ENCODE assay signal across 12 cellular contexts in the genomic region with DNA sequence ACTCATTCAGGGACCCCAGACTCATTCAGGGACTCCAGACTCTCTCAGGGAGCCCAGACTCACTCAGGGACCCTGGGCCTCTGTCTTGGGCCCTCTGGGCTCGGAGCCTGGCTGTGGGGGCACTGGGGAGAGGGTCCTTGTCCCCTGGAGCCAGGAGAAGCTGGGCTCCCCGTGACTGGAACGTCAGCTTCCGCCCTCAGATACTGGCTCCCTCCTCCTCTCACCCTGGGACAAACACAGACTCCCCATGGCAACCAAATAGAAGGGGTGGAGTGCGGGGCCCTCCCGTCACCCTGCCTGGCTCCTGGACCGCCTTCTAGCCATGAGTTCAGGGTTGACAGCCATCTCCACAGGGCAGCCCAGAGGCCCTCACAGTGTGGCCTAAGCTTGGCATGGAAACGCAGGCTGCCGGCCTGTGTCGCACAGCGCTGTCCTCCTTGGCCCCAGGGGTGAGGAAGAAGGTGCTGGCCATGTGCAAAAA. TPM values are rescaled to one million over a fixed set of nuclear protein-coding genes. Genes with fewer than 3 reads are reported as not detected.
DNase-seq lines count a peak whose midpoint lies in the region; ATAC-seq and TF ChIP-seq lines count a peak whose summit lies in the region.
"Had no signal": no experiment of that assay in that cellular context is flagged by ENCODE, and none has a peak within 500 bp of the region (broad histone marks: within the 10 kb centered on the region; RNA-seq: fewer than 3 reads in every experiment).

No MANE protein-coding gene starts in this region.

- POLR2A ChIA-PET in PC-3 (lab: Charles Lee; ENCODE audit: unreplicated experiment), result no interaction called here

- H3K4me3 ChIP-seq in colonic mucosa (no peak overlapping the region), right lobe of liver (no peak overlapping the region), stomach (no peak overlapping the region), PC-3 (ENCODE audit: low read length) (no peak overlapping the region)

- no TSS peak for BruUV-seq in PC-3 (replicated peaks; lab: Mats Ljungman, UMichigan)

- ATAC-seq in right lobe of liver (peak in 2 of 4 donors; percentile 12 to 32), GM18498 (IDR thresholded peaks at IDR 0.05; ENCODE audit: unreplicated experiment) (no peak), PC-3 (no peak)
- ATAC-seq: activated naive CD8-positive, alpha-beta T cell treated with anti-CD3 and anti-CD28 coated beads, Interleukin-2, amount 50 U/mL, for 24 hours had no signal

- no peak overlapping the region for H2AFZ ChIP-seq in PC-3 (ENCODE audit: low read length)

- H3K9me2 ChIP-seq in PC-3 (replicated peaks; ENCODE audit: low read length), result no peaks in the 10 kb centered on the region

- no peaks in the 10 kb centered on the region for H3K36me3 ChIP-seq in colonic mucosa
- H3K36me3 ChIP-seq in right lobe of liver, result no peaks in the 10 kb centered on the region
- peaks cover 0 to 5% (median 0%) of the 10 kb centered on the region in 4 donors for H3K36me3 ChIP-seq in stomach
- H3K36me3 ChIP-seq in PC-3 (ENCODE audit: low read depth, low read length), result no peaks in the 10 kb centered on the region

- peaks cover 21% of the 10 kb centered on the region for H3K4me1 ChIP-seq in colonic mucosa
- H3K4me1 ChIP-seq in right lobe of liver, result peaks cover 0 to 12% (median 6%) of the 10 kb centered on the region in 4 donors
- peaks cover 36 to 42% (median 39%) of the 10 kb centered on the region in 4 donors for H3K4me1 ChIP-seq in stomach
- H3K4me1 ChIP-seq in PC-3 (ENCODE audit: insufficient read depth, low read length), result peaks cover 11% of the 10 kb centered on the region

- DNase-seq in DMS153 (lab: John Stamatoyannopoulos, UW) (peak; percentile 12), DMS153 treated with DMSO at 0.1 percent for 48 hours (lab: John Stamatoyannopoulos, UW; ENCODE audit: unreplicated experiment) (no peak), colonic mucosa (peak; percentile 42), right lobe of liver (peak in 2 of 3 donors; percentile 39 to 59), stomach (peak; percentile 64), dedifferentiated amniotic fluid mesenchymal stem cell (ENCODE audit: extremely low spot score) (no peak), PC-3 (no peak)
- DNase-seq: activated CD4-positive, alpha-beta T cell treated with anti-CD3 and anti-CD28 coated beads, Interleukin-2, amount 50 U/mL, for 4 hours; NCI-H1105 treated with DMSO at 0.1 percent for 48 hours had no signal

- no peak for TF ChIP-seq POLR2A in right lobe of liver (IDR thresholded peaks at IDR 0.05)
- TF ChIP-seq POLR2A in stomach (IDR thresholded peaks at IDR 0.05), result no peak

- H3K27me3 ChIP-seq in colonic mucosa (no peaks in the 10 kb centered on the region), right lobe of liver (no peaks in the 10 kb centered on the region), stomach (no peaks in the 10 kb centered on the region), PC-3 (ENCODE audit: low read length) (no peaks in the 10 kb centered on the region)

- CTCF ChIA-PET in PC-3 (lab: Charles Lee), result no interaction called here

- H3K9ac ChIP-seq in colonic mucosa (ENCODE audit: low read depth in 2 of 2, low read length in 2 of 2) (peak overlapping the region in 1 of 2 donors; percentile 48), PC-3 (ENCODE audit: low read length) (no peak overlapping the region)

- H3F3A ChIP-seq in PC-3 (ENCODE audit: low read length, unreplicated experiment), result no peaks in the 10 kb centered on the region

- no peak for TF ChIP-seq EP300 in stomach (IDR thresholded peaks at IDR 0.05)

- H3K4me2 ChIP-seq in PC-3 (ENCODE audit: low read length), result no peak overlapping the region

- H3K9me3 ChIP-seq in colonic mucosa (no peaks in the 10 kb centered on the region), right lobe of liver (no peaks in the 10 kb centered on the region), stomach (no peaks in the 10 kb centered on the region), PC-3 (ENCODE audit: low read length) (no peaks in the 10 kb centered on the region)

- H3K27ac ChIP-seq in colonic mucosa (no peak overlapping the region), right lobe of liver (no peak overlapping the region), stomach (peak overlapping the region in 4 of 5 donors; percentile 12 to 69 (median 54)), PC-3 (ENCODE audit: low read length) (no peak overlapping the region)
- H3K27ac ChIP-seq: 22Rv1 had no signal

- 74% methylated on average over 9 of the region's 11 CpGs for WGBS in right lobe of liver (ENCODE audit: insufficient coverage, low coverage, low lambda C conversion rate, missing lambda C conversion rate)
- WGBS in stomach, 5 donors, result 20 to 41% (median 34%) methylated on average over 11 of the region's 11 CpGs

- TF ChIP-seq CTCF in colonic mucosa (IDR thresholded peaks at IDR 0.05), result no peak
- TF ChIP-seq CTCF in right lobe of liver (IDR thresholded peaks at IDR 0.05), result no peak
- no peak for TF ChIP-seq CTCF in stomach (IDR thresholded peaks at IDR 0.05)
- TF ChIP-seq CTCF in PC-3 (conservative IDR thresholded peaks at IDR 0.05; ENCODE audit: low read depth, low read length), result no peak

- no peaks in the 10 kb centered on the region for H4K20me1 ChIP-seq in PC-3 (ENCODE audit: low read length)

- intact Hi-C loops in colonic mucosa (cut with DNase I), result loop anchor here (2.0 kb wide), 1 partner anchor 90 kb away; no protein-coding TSS in a partner anchor
- intact Hi-C loops in right lobe of liver (cut with DNase I), result loop anchor here in 1 of 2 donors (5.0 kb wide), 1 partner anchor 90 kb away; no protein-coding TSS in a partner anchor
- intact Hi-C loops in stomach (cut with DNase I; ENCODE audit: low total_unique reads), result loop anchor here (5.0 kb wide), 1 partner anchor 90 kb away; no protein-coding TSS in a partner anchor
- intact Hi-C loops in PC-3 (cut with micrococcal nuclease), result no loop called here

- no peaks in the 10 kb centered on the region for H3K79me2 ChIP-seq in PC-3 (ENCODE audit: low read length)

RNA-seq across cellular contexts. Expression of a gene that starts 27.6 kb away (rescaled TPM):
- total RNA-seq in colonic mucosa (1 to 10 TPM; 1.4 to 2.4 TPM), right lobe of liver (1 to 10 TPM in 5 of 6 experiments, under 1 TPM in 1; 0.56 to 5.1 (median 2.8) TPM), stomach (10 to 100 TPM in 3 of 5 donors, 1 to 10 TPM in 2; 1.8 to 42.4 (median 11.7) TPM), PC-3 (2014; rRNA removed) (0.40 and 2.1 TPM in 2 replicates)
- 10 to 100 TPM in 1 of 3 donors, 1 to 10 TPM in 1, under 1 TPM in 1; 0.93 to 11.5 (median 1.2) TPM for polyA plus RNA-seq in stomach

Comparison
In these comparisons a context has a peak if more than half of its experiments do, and no peak if none do; other contexts are left out.
1. DNase-seq: peak in DMS153 (single experiment), colonic mucosa (single experiment), right lobe of liver (2 of 3) and stomach (single experiment); none in DMS153 treated with DMSO at 0.1 percent for 48 hours (single experiment), dedifferentiated amniotic fluid mesenchymal stem cell (single experiment) and PC-3 (single experiment).
2. H3K27ac ChIP-seq: peak in stomach (4 of 5); none in colonic mucosa (single experiment), right lobe of liver (0 of 3) and PC-3 (single experiment).